Comparison of ENCODE assay signal across 7 cellular contexts in the genomic region with DNA sequence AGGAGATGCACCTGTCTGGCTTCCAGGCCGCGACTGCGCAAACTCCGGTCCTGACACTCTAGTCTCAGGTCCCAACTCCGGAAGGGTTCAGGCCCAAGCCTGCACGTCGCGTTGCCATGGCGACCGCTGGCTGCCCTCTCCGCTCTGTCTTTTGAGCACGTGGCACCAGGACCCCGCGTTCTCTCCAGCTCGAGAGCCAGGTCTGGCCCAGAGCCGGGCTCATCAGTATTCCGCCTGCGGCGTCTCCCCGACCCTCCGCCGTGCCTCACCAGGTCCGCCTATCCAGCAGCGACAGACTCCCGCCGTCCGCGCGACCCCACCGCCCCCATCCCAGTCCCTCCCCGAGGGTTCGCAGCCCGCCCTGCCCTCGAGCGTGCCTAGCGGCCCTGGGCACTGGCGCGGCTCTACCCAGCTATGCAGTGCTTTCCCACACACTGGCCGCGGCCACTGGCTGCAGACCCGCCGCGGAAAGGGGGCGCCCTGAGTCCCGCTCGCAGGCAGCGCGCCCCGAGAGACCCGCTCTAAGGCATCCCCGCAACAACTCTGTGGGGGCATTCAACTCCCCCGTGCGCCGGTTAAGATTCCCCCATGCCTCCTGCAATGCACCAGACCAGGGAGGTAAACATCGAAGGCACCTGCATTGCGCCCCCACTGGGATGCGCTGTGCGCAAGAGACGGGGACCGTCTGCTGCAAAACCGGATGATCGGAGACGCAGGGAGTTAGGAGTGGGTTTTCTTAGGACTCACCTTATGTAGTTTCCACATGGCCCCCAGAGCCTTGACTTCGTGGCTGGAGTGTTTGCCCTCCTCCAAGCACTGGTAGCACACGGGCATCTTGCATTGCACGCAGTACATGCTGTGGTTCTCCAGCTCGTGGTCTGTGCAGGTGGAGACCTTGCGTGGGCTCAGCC. TPM values are rescaled to one million over a fixed set of nuclear protein-coding genes. Genes with fewer than 3 reads are reported as not detected.
A peak's percentile ranks its signal among the peaks of the same experiment; 100 is the strongest.
DNase-seq lines count a peak whose midpoint lies in the region; ATAC-seq, FAIRE-seq and TF ChIP-seq lines count a peak whose summit lies in the region.

No MANE protein-coding gene starts in this region.

- no peaks in the 10 kb centered on the region for H4K20me1 ChIP-seq in H9 (ENCODE audit: control insufficient read depth, insufficient read depth, insufficient read length)

- no peaks in the 10 kb centered on the region for H3K9me3 Mint-ChIP-seq in H9

- peak in 2 of 4 donors; percentile 20 to 22 for ATAC-seq in pancreas

- no peaks in the 10 kb centered on the region for H3K79me2 ChIP-seq in H9 (ENCODE audit: insufficient read depth, low read length)

- peak overlapping the region; percentile 55 for H3K4me2 ChIP-seq in H9 (ENCODE audit: insufficient read depth, insufficient read length, low read length)

- H2BK120ac ChIP-seq in H9 (ENCODE audit: low read depth, low read length, poor library complexity, severe bottlenecking) = no peak overlapping the region

- no peak overlapping the region for H3K27ac ChIP-seq in H9 (ENCODE audit: insufficient read length, low read depth, low read length)
- no peak overlapping the region for H3K27ac ChIP-seq in pancreas
- H3K27ac ChIP-seq in uterus = peak overlapping the region; percentile 70 to 90

- WGBS in H9 (ENCODE audit: extremely low coverage, insufficient read length, low lambda C conversion rate) = no CpG with 5 or more reads among the region's 68 CpGs
- WGBS in pancreas, 2 donors = 12% methylated on average over 68 of the region's 68 CpGs

- no peak for TF ChIP-seq POLR2A in uterus (IDR thresholded peaks at IDR 0.05)

- no peak overlapping the region for H3T11ph ChIP-seq in H9 (ENCODE audit: low read length)

- DNase-seq in H9 (peak; percentile 64), NCI-H524 (lab: John Stamatoyannopoulos, UW) (peak; percentile 94 to 97), foreskin melanocyte (peak; percentile 10), pancreas (peak in 5 of 6 donors; percentile 14 to 70 (median 22)), uterus (peak; percentile 38 to 44), kidney glomerular epithelial cell (lab: John Stamatoyannopoulos, UW) (no peak)
- peak; percentile 67 for DNase-seq in activated T-cell treated with anti-CD3 and anti-CD28 coated beads, Interleukin-2, amount 50 U/mL, for 1 hour

- H2BK12ac ChIP-seq in H9 (ENCODE audit: insufficient read length, low read depth, low read length) = no peak overlapping the region

- no peaks in the 10 kb centered on the region for H3K79me1 ChIP-seq in H9 (ENCODE audit: insufficient read depth, low read depth, low read length, poor library complexity, severe bottlenecking)

- peaks cover 18% of the 10 kb centered on the region for H3K27me3 ChIP-seq in H9 (ENCODE audit: insufficient read depth, low read length)
- H3K27me3 ChIP-seq in pancreas = peaks cover 0 to 16% (median 0%) of the 10 kb centered on the region in 4 donors
- H3K27me3 ChIP-seq in uterus = no peaks in the 10 kb centered on the region

- intact Hi-C loops in pancreas (cut with DNase I) = no loop called here
- intact Hi-C loops in uterus (cut with DNase I; ENCODE audit: low total_unique reads) = no loop called here

- H3K27me3 Mint-ChIP-seq in H9 (ENCODE audit: low read depth) = peaks cover 62% of the 10 kb centered on the region

- H2BK20ac ChIP-seq in H9 (ENCODE audit: low read depth, low read length, poor library complexity, severe bottlenecking) = no peak overlapping the region

- H3K18ac ChIP-seq in H9 (ENCODE audit: insufficient read length, low read depth, low read length) = no peak overlapping the region

- H3K9me3 ChIP-seq in H9 (ENCODE audit: control insufficient read depth, low read depth, low read length) (no peaks in the 10 kb centered on the region), pancreas (no peaks in the 10 kb centered on the region), uterus (no peaks in the 10 kb centered on the region)

- no peak overlapping the region for H3K4ac ChIP-seq in H9 (ENCODE audit: low read depth, low read length)

- H2BK5ac ChIP-seq in H9 (ENCODE audit: insufficient read length, low read length) = no peak overlapping the region

- no peak overlapping the region for H2AK5ac ChIP-seq in H9 (ENCODE audit: insufficient read length, low read length)

- no peak overlapping the region for H3K23ac ChIP-seq in H9 (ENCODE audit: insufficient read length, low read depth, low read length)

- no peak overlapping the region for H3K14ac ChIP-seq in H9 (ENCODE audit: insufficient read depth, low read length)

- H3K36me3 ChIP-seq in pancreas = no peaks in the 10 kb centered on the region
- no peaks in the 10 kb centered on the region for H3K36me3 ChIP-seq in uterus

- H3K4me1 ChIP-seq in H9 (ENCODE audit: insufficient read depth, low read length) (no peaks in the 10 kb centered on the region), pancreas (peaks cover 0 to 11% (median 7%) of the 10 kb centered on the region in 3 donors), uterus (peaks cover 0 to 19% of the 10 kb centered on the region in 2 donors)

- H3K56ac ChIP-seq in H9 (ENCODE audit: insufficient read length, low read depth, low read length) = no peak overlapping the region

- no peak overlapping the region for H2AFZ ChIP-seq in H9 (ENCODE audit: low read length)

- H3K4me1 Mint-ChIP-seq in H9 = peaks cover 15 to 17% of the 10 kb centered on the region in 2 experiments

- TF ChIP-seq CTCF in H9 (conservative IDR thresholded peaks at IDR 0.05) = peak; percentile 64
- no peak for TF ChIP-seq CTCF in pancreas (IDR thresholded peaks at IDR 0.05)
- peak in 3 of 4 experiments; percentile 7 to 51 (median 30) for TF ChIP-seq CTCF in uterus (IDR thresholded peaks at IDR 0.05)

- peak overlapping the region in 2 of 4 donors; percentile 54 to 83 for H3K4me3 ChIP-seq in pancreas
- peak overlapping the region; percentile 59 to 73 for H3K4me3 ChIP-seq in uterus

- H3K23me2 ChIP-seq in H9 (ENCODE audit: insufficient read length, low read depth, low read length, poor library complexity, severe bottlenecking) = peaks cover 22% of the 10 kb centered on the region

- H4K5ac ChIP-seq in H9 (ENCODE audit: insufficient read length, low read depth, low read length) = no peak overlapping the region

- no peaks in the 10 kb centered on the region for H3K36me3 Mint-ChIP-seq in H9 (ENCODE audit: insufficient read depth in 1 of 3, low read depth in 3 of 3)

- H4K8ac ChIP-seq in H9 (replicated peaks; ENCODE audit: insufficient read length, low read depth, low read length) = no peak overlapping the region

- no peak for FAIRE-seq in pancreas (lab: Jason Lieb, UNC)

- H4K91ac ChIP-seq in H9 (ENCODE audit: insufficient read length, low read depth, low read length) = no peak overlapping the region

- H3K4me3 Mint-ChIP-seq in H9 = peak overlapping the region; percentile 77 to 90

- no peak overlapping the region for H2BK15ac ChIP-seq in H9 (ENCODE audit: low read depth, low read length)

- no peak overlapping the region for H3K27ac Mint-ChIP-seq in H9

- H3K9ac ChIP-seq in H9 (ENCODE audit: extremely low read depth, insufficient read length, low read length) = no peak overlapping the region

RNA-seq across cellular contexts. Expression of a gene that starts 1.3 kb away (rescaled TPM):
- 0.83 and 0.98 TPM in 2 replicates for total RNA-seq in H9 (2021)
- under 1 TPM; 0.25 to 0.95 (median 0.63) TPM for total RNA-seq in pancreas
- 1 to 10 TPM; 1.1 to 3.4 TPM for polyA plus RNA-seq in pancreas
- total RNA-seq in uterus = 1 to 10 TPM; 2.4 to 7.6 (median 3.4) TPM

Comparison
In these comparisons a context has a peak if more than half of its experiments do, and no peak if none do; other contexts are left out.
1. H3K27ac ChIP-seq: peak in uterus (2 of 2); none in H9 (single experiment) and pancreas (0 of 4).
2. CTCF ChIP-seq: peak in H9 (single experiment) and uterus (3 of 4); none in pancreas (0 of 4).